In genomic region chr19:49875801-49876421, GRCh38 we compare ENCODE assay signal across 8 cellular contexts. TPM values are rescaled to one million over a fixed set of nuclear protein-coding genes. Genes with fewer than 3 reads are reported as not detected.
DNase-seq lines count a peak whose midpoint lies in the region; ATAC-seq and TF ChIP-seq lines count a peak whose summit lies in the region.

No MANE protein-coding gene starts in this region.

- H3K9me3 Mint-ChIP-seq in activated T-cell treated with anti-CD3 and anti-CD28 coated beads, Interleukin-2, amount 50 U/mL, for 4 hours, result no peaks in the 10 kb centered on the region

- H3K36me3 Mint-ChIP-seq in activated T-cell treated with anti-CD3 and anti-CD28 coated beads, Interleukin-2, amount 50 U/mL, for 4 hours (ENCODE audit: insufficient read depth), result peaks cover 3% of the 10 kb centered on the region

- peak; percentile 22 to 78 for DNase-seq in NCI-H524 (lab: John Stamatoyannopoulos, UW)
- DNase-seq in NCI-H524 treated with DMSO at 0.1 percent for 48 hours (lab: John Stamatoyannopoulos, UW), result no peak
- DNase-seq in NCI-H774 (lab: John Stamatoyannopoulos, UW), result peak; percentile 15
- peak; percentile 54 for DNase-seq in activated T-cell treated with anti-CD3 and anti-CD28 coated beads, Interleukin-2, amount 50 U/mL, for 4 hours
- peak in 1 of 2 donors; percentile 69 for DNase-seq in foreskin fibroblast
- no peak for DNase-seq in iPS-NIHi7 (ENCODE audit: extremely low spot score)

- H3K4me1 ChIP-seq in neutrophil (ENCODE audit: control insufficient read depth in 1 of 2, insufficient read depth in 1 of 2, low read depth in 1 of 2, low read length in 1 of 2), result peaks cover 21 to 24% of the 10 kb centered on the region in 2 experiments

- H3K9me3 ChIP-seq in neutrophil, result no peaks in the 10 kb centered on the region

- TF ChIP-seq CTCF in foreskin fibroblast (IDR thresholded peaks at IDR 0.05; ENCODE audit: low read depth, low read length), result no peak
- no peak for TF ChIP-seq CTCF in neutrophil (IDR thresholded peaks at IDR 0.05)

- peaks cover 27% of the 10 kb centered on the region for H3K4me1 Mint-ChIP-seq in activated T-cell treated with anti-CD3 and anti-CD28 coated beads, Interleukin-2, amount 50 U/mL, for 4 hours (ENCODE audit: low read depth)

- no peaks in the 10 kb centered on the region for H3K27me3 ChIP-seq in neutrophil

- ATAC-seq in activated T-cell treated with anti-CD3 and anti-CD28 coated beads, Interleukin-2, amount 50 U/mL, for 4 hours, result no peak
- ATAC-seq in HG03095 (IDR thresholded peaks at IDR 0.05; ENCODE audit: unreplicated experiment), result no peak

- peak overlapping the region; percentile 95 for H3K27ac ChIP-seq in neutrophil

- H3K4me3 Mint-ChIP-seq in activated T-cell treated with anti-CD3 and anti-CD28 coated beads, Interleukin-2, amount 50 U/mL, for 4 hours, result no peak overlapping the region

- H3K36me3 ChIP-seq in neutrophil, result peaks cover 9% of the 10 kb centered on the region

- no peaks in the 10 kb centered on the region for H3K27me3 Mint-ChIP-seq in activated T-cell treated with anti-CD3 and anti-CD28 coated beads, Interleukin-2, amount 50 U/mL, for 4 hours (ENCODE audit: low read depth)

- peak overlapping the region; percentile 83 to 85 for H3K4me3 ChIP-seq in foreskin fibroblast (ENCODE audit: low read depth in 1 of 2, low read length in 2 of 2)
- H3K4me3 ChIP-seq in neutrophil (ENCODE audit: low read depth in 1 of 2, low read length in 1 of 2), result peak overlapping the region; percentile 99

RNA-seq across cellular contexts. Expression of gene AKT1S1, which starts 1.2 kb away (rescaled TPM):
- 10 to 100 TPM; 25.3 to 31.6 (median 28.0) TPM for total RNA-seq in activated T-cell treated with anti-CD3 and anti-CD28 coated beads, Interleukin-2, amount 50 U/mL, for 4 hours

RNA-seq across cellular contexts. Expression of gene TBC1D17, which starts 1.6 kb away (rescaled TPM):
- 10 to 100 TPM; 29.1 to 30.5 (median 29.3) TPM for total RNA-seq in activated T-cell treated with anti-CD3 and anti-CD28 coated beads, Interleukin-2, amount 50 U/mL, for 4 hours

RNA-seq across cellular contexts. Expression of gene PNKP, which starts 8.5 kb away (rescaled TPM):
- total RNA-seq in activated T-cell treated with anti-CD3 and anti-CD28 coated beads, Interleukin-2, amount 50 U/mL, for 4 hours, result 100 to 1,000 TPM; 110 to 120 (median 110) TPM

RNA-seq across cellular contexts. Expression of gene IL4I1, which starts 20.8 kb away (rescaled TPM):
- total RNA-seq in activated T-cell treated with anti-CD3 and anti-CD28 coated beads, Interleukin-2, amount 50 U/mL, for 4 hours, result 10 to 100 TPM; 24.7 to 52.7 (median 36.4) TPM

RNA-seq across cellular contexts. Expression of gene PTOV1, which starts 25.0 kb away (rescaled TPM):
- 10 to 100 TPM; 77.8 to 86.3 (median 83.7) TPM for total RNA-seq in activated T-cell treated with anti-CD3 and anti-CD28 coated beads, Interleukin-2, amount 50 U/mL, for 4 hours

Comparison
In these comparisons a context has a peak if more than half of its experiments do, and no peak if none do; other contexts are left out.
1. DNase-seq: peak in NCI-H524 (2 of 2), NCI-H774 (single experiment) and activated T-cell treated with anti-CD3 and anti-CD28 coated beads, Interleukin-2, amount 50 U/mL, for 4 hours (single experiment); none in NCI-H524 treated with DMSO at 0.1 percent for 48 hours (single experiment) and iPS-NIHi7 (single experiment).